ENCODE assay signal across 1 cellular context in genomic region chr19:1363599-1363998, GRCh38.
TF ChIP-seq lines count a peak whose summit lies in the region.

No MANE protein-coding gene starts in this region.

TF ChIP-seq in GM23338, 12 proteins besides CTCF, POLR2A, EP300 and RAD21:
- no peak for TF ChIP-seq ETS1 (IDR thresholded peaks at IDR 0.05)
- TF ChIP-seq ZNF114 (CRISPR knock-in tag; IDR thresholded peaks at IDR 0.05) = no peak
- TF ChIP-seq, protein P1, sequence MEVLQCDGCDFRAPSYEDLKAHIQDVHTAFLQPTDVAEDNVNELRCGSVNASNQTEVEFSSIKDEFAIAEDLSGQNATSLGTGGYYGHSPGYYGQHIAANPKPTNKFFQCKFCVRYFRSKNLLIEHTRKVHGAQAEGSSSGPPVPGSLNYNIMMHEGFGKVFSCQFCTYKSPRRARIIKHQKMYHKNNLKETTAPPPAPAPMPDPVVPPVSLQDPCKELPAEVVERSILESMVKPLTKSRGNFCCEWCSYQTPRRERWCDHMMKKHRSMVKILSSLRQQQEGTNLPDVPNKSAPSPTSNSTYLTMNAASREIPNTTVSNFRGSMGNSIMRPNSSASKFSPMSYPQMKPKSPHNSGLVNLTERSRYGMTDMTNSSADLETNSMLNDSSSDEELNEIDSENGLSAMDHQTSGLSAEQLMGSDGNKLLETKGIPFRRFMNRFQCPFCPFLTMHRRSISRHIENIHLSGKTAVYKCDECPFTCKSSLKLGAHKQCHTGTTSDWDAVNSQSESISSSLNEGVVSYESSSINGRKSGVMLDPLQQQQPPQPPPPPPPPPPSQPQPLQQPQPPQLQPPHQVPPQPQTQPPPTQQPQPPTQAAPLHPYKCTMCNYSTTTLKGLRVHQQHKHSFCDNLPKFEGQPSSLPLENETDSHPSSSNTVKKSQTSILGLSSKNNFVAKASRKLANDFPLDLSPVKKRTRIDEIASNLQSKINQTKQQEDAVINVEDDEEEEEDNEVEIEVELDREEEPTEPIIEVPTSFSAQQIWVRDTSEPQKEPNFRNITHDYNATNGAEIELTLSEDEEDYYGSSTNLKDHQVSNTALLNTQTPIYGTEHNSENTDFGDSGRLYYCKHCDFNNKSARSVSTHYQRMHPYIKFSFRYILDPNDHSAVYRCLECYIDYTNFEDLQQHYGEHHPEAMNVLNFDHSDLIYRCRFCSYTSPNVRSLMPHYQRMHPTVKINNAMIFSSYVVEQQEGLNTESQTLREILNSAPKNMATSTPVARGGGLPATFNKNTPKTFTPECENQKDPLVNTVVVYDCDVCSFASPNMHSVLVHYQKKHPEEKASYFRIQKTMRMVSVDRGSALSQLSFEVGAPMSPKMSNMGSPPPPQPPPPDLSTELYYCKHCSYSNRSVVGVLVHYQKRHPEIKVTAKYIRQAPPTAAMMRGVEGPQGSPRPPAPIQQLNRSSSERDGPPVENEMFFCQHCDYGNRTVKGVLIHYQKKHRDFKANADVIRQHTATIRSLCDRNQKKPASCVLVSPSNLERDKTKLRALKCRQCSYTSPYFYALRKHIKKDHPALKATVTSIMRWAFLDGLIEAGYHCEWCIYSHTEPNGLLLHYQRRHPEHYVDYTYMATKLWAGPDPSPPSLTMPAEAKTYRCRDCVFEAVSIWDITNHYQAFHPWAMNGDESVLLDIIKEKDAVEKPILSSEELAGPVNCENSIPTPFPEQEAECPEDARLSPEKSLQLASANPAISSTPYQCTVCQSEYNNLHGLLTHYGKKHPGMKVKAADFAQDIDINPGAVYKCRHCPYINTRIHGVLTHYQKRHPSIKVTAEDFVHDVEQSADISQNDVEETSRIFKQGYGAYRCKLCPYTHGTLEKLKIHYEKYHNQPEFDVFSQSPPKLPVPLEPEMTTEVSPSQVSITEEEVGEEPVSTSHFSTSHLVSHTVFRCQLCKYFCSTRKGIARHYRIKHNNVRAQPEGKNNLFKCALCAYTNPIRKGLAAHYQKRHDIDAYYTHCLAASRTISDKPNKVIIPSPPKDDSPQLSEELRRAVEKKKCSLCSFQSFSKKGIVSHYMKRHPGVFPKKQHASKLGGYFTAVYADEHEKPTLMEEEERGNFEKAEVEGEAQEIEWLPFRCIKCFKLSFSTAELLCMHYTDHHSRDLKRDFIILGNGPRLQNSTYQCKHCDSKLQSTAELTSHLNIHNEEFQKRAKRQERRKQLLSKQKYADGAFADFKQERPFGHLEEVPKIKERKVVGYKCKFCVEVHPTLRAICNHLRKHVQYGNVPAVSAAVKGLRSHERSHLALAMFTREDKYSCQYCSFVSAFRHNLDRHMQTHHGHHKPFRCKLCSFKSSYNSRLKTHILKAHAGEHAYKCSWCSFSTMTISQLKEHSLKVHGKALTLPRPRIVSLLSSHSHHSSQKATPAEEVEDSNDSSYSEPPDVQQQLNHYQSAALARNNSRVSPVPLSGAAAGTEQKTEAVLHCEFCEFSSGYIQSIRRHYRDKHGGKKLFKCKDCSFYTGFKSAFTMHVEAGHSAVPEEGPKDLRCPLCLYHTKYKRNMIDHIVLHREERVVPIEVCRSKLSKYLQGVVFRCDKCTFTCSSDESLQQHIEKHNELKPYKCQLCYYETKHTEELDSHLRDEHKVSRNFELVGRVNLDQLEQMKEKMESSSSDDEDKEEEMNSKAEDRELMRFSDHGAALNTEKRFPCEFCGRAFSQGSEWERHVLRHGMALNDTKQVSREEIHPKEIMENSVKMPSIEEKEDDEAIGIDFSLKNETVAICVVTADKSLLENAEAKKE (CRISPR knock-in tag; IDR thresholded peaks at IDR 0.05) = no peak
- no peak for TF ChIP-seq ZNF331 (CRISPR knock-in tag; IDR thresholded peaks at IDR 0.05; ENCODE audit: low read depth)
- TF ChIP-seq CREB1 (CRISPR knock-in tag; IDR thresholded peaks at IDR 0.05; ENCODE audit: low read depth) = no peak
TF ChIP-seq in GM23338: peak in this region for 0.
